1 cellular context compared by ENCODE assay signal in genomic region chr2:73827018-73827417, GRCh38.
TF ChIP-seq lines count a peak whose summit lies in the region.

No MANE protein-coding gene starts in this region.

TF ChIP-seq in HepG2, 621 proteins besides CTCF, POLR2A, EP300 and RAD21:
- TF ChIP-seq SMC3 (IDR thresholded peaks at IDR 0.05; ENCODE audit: low read length) (peak; percentile 39; the same call in 1 of the 2 replicates), KLF15 (CRISPR knock-in tag; IDR thresholded peaks at IDR 0.05; ENCODE audit: borderline replicate concordance) (no peak), FOXA3 (CRISPR knock-in tag; IDR thresholded peaks at IDR 0.05) (0 out of 2 replicates have a peak, but pooled peaks have one; percentile 20), STAG1 (CRISPR knock-in tag; IDR thresholded peaks at IDR 0.05) (peak; percentile 46)
TF ChIP-seq in HepG2: peak in this region for 3.
